In genomic region chr10:17233534-17233933, GRCh38 we compare ENCODE assay signal across 12 cellular contexts. TPM values are rescaled to one million over a fixed set of nuclear protein-coding genes. Genes with fewer than 3 reads are reported as not detected.
DNase-seq lines count a peak whose midpoint lies in the region; ATAC-seq, FAIRE-seq and TF ChIP-seq lines count a peak whose summit lies in the region.
"Had no signal": no experiment of that assay in that cellular context is flagged by ENCODE, and none has a peak within 500 bp of the region (broad histone marks: within the 10 kb centered on the region; RNA-seq: fewer than 3 reads in every experiment).

No MANE protein-coding gene starts in this region.

- no peak for TF ChIP-seq POLR2A in breast epithelium (IDR thresholded peaks at IDR 0.05)

- TF ChIP-seq CTCF in breast epithelium (IDR thresholded peaks at IDR 0.05) (no peak), MCF 10A (IDR thresholded peaks at IDR 0.05; ENCODE audit: unreplicated experiment) (no peak), kidney (IDR thresholded peaks at IDR 0.05; ENCODE audit: borderline replicate concordance, extremely low read depth, insufficient read depth) (no peak)

- no peak for ATAC-seq in central memory CD8-positive, alpha-beta T cell (replicated peaks; ENCODE audit: extremely low read depth, poor library complexity, severe bottlenecking)
- no peak for ATAC-seq in stimulated activated naive CD8-positive, alpha-beta T cell treated with anti-CD3 and anti-CD28 coated beads, Interleukin-15, Interleukin-2, amounts not matched to agents 100 U/mL and 50 U/mL, for 24 hours

- H3K9me3 ChIP-seq in breast epithelium (no peaks in the 10 kb centered on the region), mesodermal cell (ENCODE audit: control insufficient read depth, low read length) (no peaks in the 10 kb centered on the region), kidney (ENCODE audit: control insufficient read depth in 1 of 2, low read length in 2 of 2) (no peaks in the 10 kb centered on the region)

- no peak overlapping the region for H3K27ac Mint-ChIP-seq in MCF 10A (ENCODE audit: low read depth, unreplicated experiment)
- peak overlapping the region; percentile 89 for H3K27ac Mint-ChIP-seq in central memory CD8-positive, alpha-beta T cell (ENCODE audit: low read depth)

- H3K27me3 Mint-ChIP-seq in MCF 10A (ENCODE audit: insufficient read depth, unreplicated experiment): no peaks in the 10 kb centered on the region
- H3K27me3 Mint-ChIP-seq in central memory CD8-positive, alpha-beta T cell: no peaks in the 10 kb centered on the region

- H3K4me3 ChIP-seq in breast epithelium (peak overlapping the region; percentile 5 to 97 (median 90)), mesodermal cell (ENCODE audit: extremely low read depth, insufficient read depth, low read length, poor library complexity, severe bottlenecking) (peak overlapping the region; percentile 98), urinary bladder (ENCODE audit: low read depth, low read length) (no peak overlapping the region), kidney (ENCODE audit: low read length in 2 of 2) (peak overlapping the region in 1 of 2 donors; percentile 7)

- H3K9me3 Mint-ChIP-seq in MCF 10A (ENCODE audit: unreplicated experiment): no peaks in the 10 kb centered on the region
- no peaks in the 10 kb centered on the region for H3K9me3 Mint-ChIP-seq in central memory CD8-positive, alpha-beta T cell

- H3K27me3 ChIP-seq in breast epithelium: no peaks in the 10 kb centered on the region

- BruUV-seq in MCF 10A (replicated peaks; lab: Mats Ljungman, UMichigan): no TSS peak

- intact Hi-C loops in breast epithelium (cut with DNase I; ENCODE audit: low total_unique reads) (no loop called here), MCF 10A (cut with micrococcal nuclease) (no loop called here), kidney (cut with DNase I) (no loop called here)

- H3K36me3 Mint-ChIP-seq in MCF 10A (ENCODE audit: insufficient read depth, unreplicated experiment): peaks cover 95% of the 10 kb centered on the region
- peaks cover 95% of the 10 kb centered on the region for H3K36me3 Mint-ChIP-seq in central memory CD8-positive, alpha-beta T cell (ENCODE audit: insufficient read depth)

- no peaks in the 10 kb centered on the region for H3K36me3 ChIP-seq in breast epithelium
- H3K36me3 ChIP-seq in mesodermal cell (ENCODE audit: control insufficient read depth, insufficient read depth, low read length): peaks cover 80% of the 10 kb centered on the region
- H3K36me3 ChIP-seq in urinary bladder (ENCODE audit: insufficient read depth): peaks cover 2% of the 10 kb centered on the region
- H3K36me3 ChIP-seq in kidney (ENCODE audit: control insufficient read depth in 1 of 2, insufficient read depth in 2 of 2, low read length in 2 of 2): peaks cover 0 to 24% of the 10 kb centered on the region in 2 donors

- H3K4me1 ChIP-seq in breast epithelium (peaks cover 3 to 11% of the 10 kb centered on the region in 2 donors), mesodermal cell (ENCODE audit: control insufficient read depth, insufficient read depth, low read length, poor library complexity, severe bottlenecking) (no peaks in the 10 kb centered on the region), urinary bladder (ENCODE audit: insufficient read depth) (no peaks in the 10 kb centered on the region), kidney (ENCODE audit: control insufficient read depth in 1 of 2, insufficient read depth in 1 of 2, low read depth in 1 of 2, low read length in 2 of 2) (peaks cover 0 to 8% of the 10 kb centered on the region in 2 donors)

- peaks cover 17% of the 10 kb centered on the region for H3K4me1 Mint-ChIP-seq in MCF 10A (ENCODE audit: insufficient read depth, unreplicated experiment)
- H3K4me1 Mint-ChIP-seq in central memory CD8-positive, alpha-beta T cell: peaks cover 64% of the 10 kb centered on the region

- FAIRE-seq in kidney (lab: Jason Lieb, UNC): no peak
- FAIRE-seq: colon had no signal

- POLR2A ChIA-PET in MCF 10A (lab: Yijun Ruan, JAX): interaction anchor here (1.4 kb wide), 1 partner anchor 9 kb away, joined by 3 read pairs; no protein-coding TSS in a partner anchor

- no peak overlapping the region for H3K4me3 Mint-ChIP-seq in MCF 10A (ENCODE audit: unreplicated experiment)
- no peak overlapping the region for H3K4me3 Mint-ChIP-seq in central memory CD8-positive, alpha-beta T cell

- H3K9ac ChIP-seq in kidney (ENCODE audit: low read length in 2 of 2): no peak overlapping the region

- CTCF ChIA-PET in MCF 10A (lab: Yijun Ruan, JAX): interaction anchor here (0.6 to 0.9 kb wide), 2 partner anchors 26 to 390 kb away, joined by 3 to 6 read pairs; no protein-coding TSS in a partner anchor

- 95% methylated on average over 12 of the region's 12 CpGs for WGBS in mesodermal cell (ENCODE audit: insufficient coverage in 2 of 2), 2 experiments
- WGBS in urinary bladder: 47% methylated on average over 12 of the region's 12 CpGs

- DNase-seq in breast epithelium (ENCODE audit: low spot score in 2 of 2) (no peak), MCF 10A (ENCODE audit: unreplicated experiment) (no peak), kidney (no peak), NCI-H524 (lab: John Stamatoyannopoulos, UW) (no peak)
- no peak for DNase-seq in central memory CD8-positive, alpha-beta T cell (ENCODE audit: low spot score in 2 of 2)
- DNase-seq in stimulated activated naive CD8-positive, alpha-beta T cell treated with anti-CD3 and anti-CD28 coated beads, Interleukin-15, Interleukin-2, amounts not matched to agents 100 U/mL and 50 U/mL, for 24 hours: no peak
- DNase-seq: activated CD4-positive, alpha-beta T cell treated with anti-CD3 and anti-CD28 coated beads for 1 hour; islet precursor cell; NCI-H69 had no signal

- H3K27ac ChIP-seq in breast epithelium (peak overlapping the region; percentile 66 to 77), mesodermal cell (ENCODE audit: low read depth, low read length, severe bottlenecking) (peak overlapping the region; percentile 75), urinary bladder (ENCODE audit: low read depth) (peak overlapping the region; percentile 80), kidney (ENCODE audit: low read depth in 2 of 2, low read length in 2 of 2) (no peak overlapping the region)

RNA-seq across cellular contexts. Expression of gene VIM, which starts 5.5 kb away (rescaled TPM):
- total RNA-seq in breast epithelium: 1,000 to 10,000 TPM; 1,431 to 8,681 (median 2,067) TPM
- 1,413 and 1,430 TPM in 2 replicates for total RNA-seq in MCF 10A (2022)
- 9,893 TPM for polyA plus RNA-seq in mesodermal cell (2013, experiment 1 of 2)
- 9,295 TPM for polyA plus RNA-seq in mesodermal cell (2013, experiment 2 of 2)
- total RNA-seq in urinary bladder: 1,379 TPM
- 1,825 TPM for polyA plus RNA-seq in urinary bladder
- total RNA-seq in kidney: 1,044 TPM
- polyA plus RNA-seq in kidney (ENCODE audit: insufficient read depth, low read depth, low replicate concordance): 403 TPM

RNA-seq across cellular contexts. Expression of gene TRDMT1, which starts 32.1 kb away (rescaled TPM):
- total RNA-seq in breast epithelium (10 to 100 TPM in 2 of 3 donors, 1 to 10 TPM in 1; 5.8 to 18.6 (median 13.4) TPM), MCF 10A (2022) (5.4 and 8.7 TPM in 2 replicates), urinary bladder (31.5 TPM), kidney (11.0 TPM)
- polyA plus RNA-seq in mesodermal cell (2013, experiment 1 of 2): 7.9 TPM
- polyA plus RNA-seq in mesodermal cell (2013, experiment 2 of 2): 6.1 TPM
- polyA plus RNA-seq in urinary bladder (3.0 TPM), kidney (ENCODE audit: insufficient read depth, low read depth, low replicate concordance) (2.0 TPM)

Comparison
In these comparisons a context has a peak if more than half of its experiments do, and no peak if none do; other contexts are left out.
1. H3K27ac ChIP-seq: peak in breast epithelium (2 of 2), mesodermal cell (single experiment) and urinary bladder (single experiment); none in kidney (0 of 2).